ENCODE assay signal across 16 cellular contexts in genomic region chr6:1377526-1378223, GRCh38. TPM values are rescaled to one million over a fixed set of nuclear protein-coding genes. Genes with fewer than 3 reads are reported as not detected.
DNase-seq lines count a peak whose midpoint lies in the region; ATAC-seq and TF ChIP-seq lines count a peak whose summit lies in the region.
"Had no signal": no experiment of that assay in that cellular context is flagged by ENCODE, and none has a peak within 500 bp of the region (broad histone marks: within the 10 kb centered on the region; RNA-seq: fewer than 3 reads in every experiment).

No MANE protein-coding gene starts in this region.

- WGBS in smooth muscle cell (ENCODE audit: low lambda C conversion rate): 21% methylated on average over 21 of the region's 21 CpGs

- H3K9me3 ChIP-seq in T-helper 17 cell (ENCODE audit: control insufficient read depth, low read length, poor library complexity, severe bottlenecking) (no peaks in the 10 kb centered on the region), iPS-20b (ENCODE audit: insufficient read depth, low read depth, low read length) (peaks cover 5% of the 10 kb centered on the region; the same call in 1 of the 2 replicates), smooth muscle cell (replicated peaks; ENCODE audit: low read depth) (no peaks in the 10 kb centered on the region), left lung (no peaks in the 10 kb centered on the region)
- H3K9me3 ChIP-seq: HAP-1, MG63 had no signal

- H3K27me3 Mint-ChIP-seq in activated CD8-positive, alpha-beta T cell treated with anti-CD3 and anti-CD28 coated beads, Interleukin-2, amount 10 ng/mL, durations not matched to agents 7 days and 5 days (ENCODE audit: low read depth): peaks cover 78% of the 10 kb centered on the region
- H3K27me3 Mint-ChIP-seq in activated CD8-positive, alpha-beta T cell treated with anti-CD3 and anti-CD28 coated beads for 36 hours: peaks cover 71% of the 10 kb centered on the region
- peaks cover 64% of the 10 kb centered on the region for H3K27me3 Mint-ChIP-seq in T-helper 17 cell

- H3K9ac ChIP-seq in iPS-20b (ENCODE audit: low read depth, low read length) (no peak overlapping the region), smooth muscle cell (ENCODE audit: low read depth) (no peak overlapping the region)

- H3K4me1 Mint-ChIP-seq in activated CD8-positive, alpha-beta T cell treated with anti-CD3 and anti-CD28 coated beads, Interleukin-2, amount 10 ng/mL, durations not matched to agents 7 days and 5 days (ENCODE audit: low read depth): peaks cover 20% of the 10 kb centered on the region
- peaks cover 24% of the 10 kb centered on the region for H3K4me1 Mint-ChIP-seq in activated CD8-positive, alpha-beta T cell treated with anti-CD3 and anti-CD28 coated beads for 36 hours (ENCODE audit: low read depth)
- H3K4me1 Mint-ChIP-seq in T-helper 17 cell: peaks cover 23% of the 10 kb centered on the region

- H3K4me3 Mint-ChIP-seq in activated CD8-positive, alpha-beta T cell treated with anti-CD3 and anti-CD28 coated beads, Interleukin-2, amount 10 ng/mL, durations not matched to agents 7 days and 5 days: peak overlapping the region; percentile 23
- no peak overlapping the region for H3K4me3 Mint-ChIP-seq in activated CD8-positive, alpha-beta T cell treated with anti-CD3 and anti-CD28 coated beads for 36 hours
- peak overlapping the region; percentile 39 for H3K4me3 Mint-ChIP-seq in T-helper 17 cell
- H3K4me3 Mint-ChIP-seq: activated naive CD4-positive, alpha-beta T cell treated with anti-CD3 and anti-CD28 coated beads for 36 hours; CD4-positive, alpha-beta T cell had no signal

- H2AFZ ChIP-seq in smooth muscle cell (ENCODE audit: low read depth): no peak overlapping the region

- H3K79me2 ChIP-seq in smooth muscle cell (ENCODE audit: low read depth): no peaks in the 10 kb centered on the region

- no peak for TF ChIP-seq CTCF in activated CD8-positive, alpha-beta T cell treated with anti-CD3 and anti-CD28 coated beads for 36 hours (IDR thresholded peaks at IDR 0.05)
- TF ChIP-seq CTCF in smooth muscle cell (IDR thresholded peaks at IDR 0.05; ENCODE audit: borderline replicate concordance, insufficient read depth, poor library complexity, severe bottlenecking) (no peak), left lung (IDR thresholded peaks at IDR 0.05) (no peak)

- ATAC-seq in activated CD8-positive, alpha-beta T cell treated with anti-CD3 and anti-CD28 coated beads, Interleukin-2, amount 10 ng/mL, durations not matched to agents 7 days and 5 days: no peak
- no peak for ATAC-seq in activated CD8-positive, alpha-beta T cell treated with anti-CD3 and anti-CD28 coated beads for 36 hours
- ATAC-seq in T-helper 17 cell (no peak), GM21737 (IDR thresholded peaks at IDR 0.05; ENCODE audit: unreplicated experiment) (no peak), HG03342 (IDR thresholded peaks at IDR 0.05; ENCODE audit: unreplicated experiment) (no peak), left lung (no peak)
- ATAC-seq: PC-3 had no signal

- H3K36me3 ChIP-seq in iPS-20b (ENCODE audit: insufficient read depth, low read depth, low read length): no peaks in the 10 kb centered on the region
- H3K36me3 ChIP-seq in smooth muscle cell (ENCODE audit: low read depth): no peaks in the 10 kb centered on the region
- no peaks in the 10 kb centered on the region for H3K36me3 ChIP-seq in left lung
- H3K36me3 ChIP-seq: HAP-1, MG63, WERI-Rb-1 had no signal

- H3K4me1 ChIP-seq in iPS-20b (ENCODE audit: insufficient read depth, low read length): peaks cover 3% of the 10 kb centered on the region; the same call in 1 of the 2 replicates
- H3K4me1 ChIP-seq in smooth muscle cell (ENCODE audit: low read depth): peaks cover 10% of the 10 kb centered on the region
- H3K4me1 ChIP-seq in left lung: peaks cover 2 to 28% of the 10 kb centered on the region in 2 donors

- no peaks in the 10 kb centered on the region for H3F3A ChIP-seq in smooth muscle cell (ENCODE audit: low read depth)

- CTCF ChIA-PET in activated CD8-positive, alpha-beta T cell treated with anti-CD3 and anti-CD28 coated beads, Interleukin-2, amount 10 ng/mL, durations not matched to agents 7 days and 5 days (lab: Charles Lee): interaction anchor here (1.1 to 1.3 kb wide), 3 partner anchors 14 to 785 kb away, joined by 3 read pairs; no protein-coding TSS in a partner anchor
- CTCF ChIA-PET in activated CD8-positive, alpha-beta T cell treated with anti-CD3 and anti-CD28 coated beads for 36 hours (lab: Charles Lee): interaction anchor here (0.9 to 3.5 kb wide), 4 partner anchors 9 to 580 kb away, joined by 3 to 13 read pairs (median 3); no protein-coding TSS in a partner anchor

- intact Hi-C loops in activated CD8-positive, alpha-beta T cell treated with anti-CD3 and anti-CD28 coated beads for 36 hours (cut with micrococcal nuclease): loop anchor here (5.0 kb wide), 2 partner anchors 65 to 785 kb away; partner anchors contain the start of gene FOXQ1
- intact Hi-C loops in left lung (cut with DNase I): no loop called here

- H3K4me3 ChIP-seq in iPS-20b (ENCODE audit: low read length): peak overlapping the region; percentile 41; the same call in 1 of the 2 replicates
- H3K4me3 ChIP-seq in smooth muscle cell: peak overlapping the region; percentile 36
- H3K4me3 ChIP-seq in left lung: no peak overlapping the region
- H3K4me3 ChIP-seq: HAP-1, MG63 had no signal

- H4K20me1 ChIP-seq in smooth muscle cell (ENCODE audit: low read depth): no peaks in the 10 kb centered on the region

- no peaks in the 10 kb centered on the region for H3K9me3 Mint-ChIP-seq in activated CD8-positive, alpha-beta T cell treated with anti-CD3 and anti-CD28 coated beads, Interleukin-2, amount 10 ng/mL, durations not matched to agents 7 days and 5 days (ENCODE audit: insufficient read depth)
- no peaks in the 10 kb centered on the region for H3K9me3 Mint-ChIP-seq in activated CD8-positive, alpha-beta T cell treated with anti-CD3 and anti-CD28 coated beads for 36 hours
- H3K9me3 Mint-ChIP-seq: activated naive CD4-positive, alpha-beta T cell treated with anti-CD3 and anti-CD28 coated beads for 36 hours; CD4-positive, alpha-beta T cell had no signal

- no peak overlapping the region for H3K27ac Mint-ChIP-seq in activated CD8-positive, alpha-beta T cell treated with anti-CD3 and anti-CD28 coated beads, Interleukin-2, amount 10 ng/mL, durations not matched to agents 7 days and 5 days
- no peak overlapping the region for H3K27ac Mint-ChIP-seq in activated CD8-positive, alpha-beta T cell treated with anti-CD3 and anti-CD28 coated beads for 36 hours
- no peak overlapping the region for H3K27ac Mint-ChIP-seq in T-helper 17 cell
- H3K27ac Mint-ChIP-seq: activated naive CD4-positive, alpha-beta T cell treated with anti-CD3 and anti-CD28 coated beads for 36 hours; CD4-positive, alpha-beta T cell had no signal

- peaks cover 100% of the 10 kb centered on the region for H3K27me3 ChIP-seq in iPS-20b (ENCODE audit: insufficient read depth, low read length)
- peaks cover 95% of the 10 kb centered on the region for H3K27me3 ChIP-seq in smooth muscle cell (ENCODE audit: low read depth)
- H3K27me3 ChIP-seq in left lung: peaks cover 78 to 100% of the 10 kb centered on the region in 2 donors
- H3K27me3 ChIP-seq: MG63 had no signal

- POLR2A ChIA-PET in activated CD8-positive, alpha-beta T cell treated with anti-CD3 and anti-CD28 coated beads, Interleukin-2, amount 10 ng/mL, durations not matched to agents 7 days and 5 days (lab: Charles Lee): no interaction called here
- POLR2A ChIA-PET in activated CD8-positive, alpha-beta T cell treated with anti-CD3 and anti-CD28 coated beads for 36 hours (lab: Charles Lee): interaction anchor here (0.7 kb wide), 1 partner anchor 205 kb away, joined by 3 read pairs; no protein-coding TSS in a partner anchor

- H3K36me3 Mint-ChIP-seq in activated CD8-positive, alpha-beta T cell treated with anti-CD3 and anti-CD28 coated beads, Interleukin-2, amount 10 ng/mL, durations not matched to agents 7 days and 5 days (ENCODE audit: low read depth): no peaks in the 10 kb centered on the region
- no peaks in the 10 kb centered on the region for H3K36me3 Mint-ChIP-seq in activated CD8-positive, alpha-beta T cell treated with anti-CD3 and anti-CD28 coated beads for 36 hours (ENCODE audit: low read depth)
- peaks cover 2% of the 10 kb centered on the region for H3K36me3 Mint-ChIP-seq in T-helper 17 cell (ENCODE audit: low read depth)

- peak overlapping the region; percentile 79 for H3K4me2 ChIP-seq in smooth muscle cell

- no peak overlapping the region for H3K27ac ChIP-seq in iPS-20b (ENCODE audit: low read length)
- no peak overlapping the region for H3K27ac ChIP-seq in smooth muscle cell (ENCODE audit: low read depth)
- H3K27ac ChIP-seq in left lung: no peak overlapping the region
- H3K27ac ChIP-seq: WERI-Rb-1 had no signal

- DNase-seq in activated CD8-positive, alpha-beta T cell treated with anti-CD3 and anti-CD28 coated beads, Interleukin-2, amount 10 ng/mL, durations not matched to agents 7 days and 5 days: no peak
- DNase-seq in activated CD8-positive, alpha-beta T cell treated with anti-CD3 and anti-CD28 coated beads for 36 hours: no peak
- DNase-seq in T-helper 17 cell (no peak), smooth muscle cell (lab: John Stamatoyannopoulos, UW; ENCODE audit: unreplicated experiment) (no peak), left lung (no peak)
- DNase-seq: activated naive CD4-positive, alpha-beta T cell treated with anti-CD3 and anti-CD28 coated beads for 36 hours; CD4-positive, alpha-beta T cell; MG63; NCI-H2029 treated with DMSO at 0.1 percent for 48 hours; PC-3; WERI-Rb-1 had no signal

RNA-seq across cellular contexts. Expression of gene FOXF2, which starts 11.7 kb away (rescaled TPM):
- not detected for total RNA-seq in activated CD8-positive, alpha-beta T cell treated with anti-CD3 and anti-CD28 coated beads, Interleukin-2, amount 10 ng/mL, durations not matched to agents 7 days and 5 days
- total RNA-seq in activated CD8-positive, alpha-beta T cell treated with anti-CD3 and anti-CD28 coated beads for 36 hours: not detected
- total RNA-seq in T-helper 17 cell: not detected
- 1.8 and 3.5 TPM in 2 replicates for total RNA-seq in smooth muscle cell
- polyA plus RNA-seq in smooth muscle cell: 4.5 and 4.8 TPM in 2 replicates
- total RNA-seq in left lung: 10 to 100 TPM; 12.6 to 17.7 TPM
- total RNA-seq: activated naive CD4-positive, alpha-beta T cell treated with anti-CD3 and anti-CD28 coated beads for 36 hours; bronchial epithelial cell; CD4-positive, alpha-beta T cell; PC-3 had no signal

Comparison
In these comparisons a context has a peak if more than half of its experiments do, and no peak if none do; other contexts are left out.
1. H3K4me3 ChIP-seq: peak in iPS-20b (single experiment) and smooth muscle cell (single experiment); none in left lung (0 of 2).